1 cellular context compared by ENCODE assay signal in genomic region chr12:6407206-6407954, GRCh38.
TF ChIP-seq lines count a peak whose summit lies in the region.

No MANE protein-coding gene starts in this region.

TF ChIP-seq in HepG2, 621 proteins besides CTCF, POLR2A, EP300 and RAD21:
- TF ChIP-seq ZBTB21 (CRISPR knock-in tag; IDR thresholded peaks at IDR 0.05) (no peak), YEATS2 (CRISPR knock-in tag; IDR thresholded peaks at IDR 0.05; ENCODE audit: borderline replicate concordance) (no peak), MAFF (IDR thresholded peaks at IDR 0.05; ENCODE audit: low read depth, low read length) (peak; percentile 34; the same call in 1 of the 2 replicates), ATF4 (CRISPR knock-in tag; IDR thresholded peaks at IDR 0.05) (no peak), XRCC5 (optimal IDR thresholded peaks at IDR 0.05; ENCODE audit: low read length) (no peak), PAWR (CRISPR knock-in tag; IDR thresholded peaks at IDR 0.05; ENCODE audit: borderline replicate concordance) (no peak), ZNF572 (CRISPR knock-in tag; IDR thresholded peaks at IDR 0.05) (no peak), GATA4 (IDR thresholded peaks at IDR 0.05; ENCODE audit: borderline replicate concordance, low read depth) (no peak), BCL6 (CRISPR knock-in tag; IDR thresholded peaks at IDR 0.05) (peak; percentile 37; the same call in 1 of the 2 replicates), THAP9 (CRISPR knock-in tag; IDR thresholded peaks at IDR 0.05; ENCODE audit: borderline replicate concordance) (no peak), MAFK (conservative IDR thresholded peaks at IDR 0.05 in 1 of 2, IDR thresholded peaks at IDR 0.05 in 1 of 2; ENCODE audit: low read length in 2 of 2) (peak; percentile 28 to 31; a peak in 1 of 4 replicates), SNRNP70 (IDR thresholded peaks at IDR 0.05; ENCODE audit: low read depth, low read length) (no peak), NFE2 (CRISPR knock-in tag; IDR thresholded peaks at IDR 0.05) (no peak), EED (CRISPR knock-in tag; IDR thresholded peaks at IDR 0.05) (no peak), DRAP1 (CRISPR knock-in tag; IDR thresholded peaks at IDR 0.05) (no peak)
- TF ChIP-seq, protein P1, sequence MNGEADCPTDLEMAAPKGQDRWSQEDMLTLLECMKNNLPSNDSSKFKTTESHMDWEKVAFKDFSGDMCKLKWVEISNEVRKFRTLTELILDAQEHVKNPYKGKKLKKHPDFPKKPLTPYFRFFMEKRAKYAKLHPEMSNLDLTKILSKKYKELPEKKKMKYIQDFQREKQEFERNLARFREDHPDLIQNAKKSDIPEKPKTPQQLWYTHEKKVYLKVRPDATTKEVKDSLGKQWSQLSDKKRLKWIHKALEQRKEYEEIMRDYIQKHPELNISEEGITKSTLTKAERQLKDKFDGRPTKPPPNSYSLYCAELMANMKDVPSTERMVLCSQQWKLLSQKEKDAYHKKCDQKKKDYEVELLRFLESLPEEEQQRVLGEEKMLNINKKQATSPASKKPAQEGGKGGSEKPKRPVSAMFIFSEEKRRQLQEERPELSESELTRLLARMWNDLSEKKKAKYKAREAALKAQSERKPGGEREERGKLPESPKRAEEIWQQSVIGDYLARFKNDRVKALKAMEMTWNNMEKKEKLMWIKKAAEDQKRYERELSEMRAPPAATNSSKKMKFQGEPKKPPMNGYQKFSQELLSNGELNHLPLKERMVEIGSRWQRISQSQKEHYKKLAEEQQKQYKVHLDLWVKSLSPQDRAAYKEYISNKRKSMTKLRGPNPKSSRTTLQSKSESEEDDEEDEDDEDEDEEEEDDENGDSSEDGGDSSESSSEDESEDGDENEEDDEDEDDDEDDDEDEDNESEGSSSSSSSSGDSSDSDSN (CRISPR knock-in tag; IDR thresholded peaks at IDR 0.05): no peak
- TF ChIP-seq, protein P2, sequence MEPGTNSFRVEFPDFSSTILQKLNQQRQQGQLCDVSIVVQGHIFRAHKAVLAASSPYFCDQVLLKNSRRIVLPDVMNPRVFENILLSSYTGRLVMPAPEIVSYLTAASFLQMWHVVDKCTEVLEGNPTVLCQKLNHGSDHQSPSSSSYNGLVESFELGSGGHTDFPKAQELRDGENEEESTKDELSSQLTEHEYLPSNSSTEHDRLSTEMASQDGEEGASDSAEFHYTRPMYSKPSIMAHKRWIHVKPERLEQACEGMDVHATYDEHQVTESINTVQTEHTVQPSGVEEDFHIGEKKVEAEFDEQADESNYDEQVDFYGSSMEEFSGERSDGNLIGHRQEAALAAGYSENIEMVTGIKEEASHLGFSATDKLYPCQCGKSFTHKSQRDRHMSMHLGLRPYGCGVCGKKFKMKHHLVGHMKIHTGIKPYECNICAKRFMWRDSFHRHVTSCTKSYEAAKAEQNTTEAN (CRISPR knock-in tag; conservative IDR thresholded peaks at IDR 0.05): no peak
- TF ChIP-seq, protein P3, sequence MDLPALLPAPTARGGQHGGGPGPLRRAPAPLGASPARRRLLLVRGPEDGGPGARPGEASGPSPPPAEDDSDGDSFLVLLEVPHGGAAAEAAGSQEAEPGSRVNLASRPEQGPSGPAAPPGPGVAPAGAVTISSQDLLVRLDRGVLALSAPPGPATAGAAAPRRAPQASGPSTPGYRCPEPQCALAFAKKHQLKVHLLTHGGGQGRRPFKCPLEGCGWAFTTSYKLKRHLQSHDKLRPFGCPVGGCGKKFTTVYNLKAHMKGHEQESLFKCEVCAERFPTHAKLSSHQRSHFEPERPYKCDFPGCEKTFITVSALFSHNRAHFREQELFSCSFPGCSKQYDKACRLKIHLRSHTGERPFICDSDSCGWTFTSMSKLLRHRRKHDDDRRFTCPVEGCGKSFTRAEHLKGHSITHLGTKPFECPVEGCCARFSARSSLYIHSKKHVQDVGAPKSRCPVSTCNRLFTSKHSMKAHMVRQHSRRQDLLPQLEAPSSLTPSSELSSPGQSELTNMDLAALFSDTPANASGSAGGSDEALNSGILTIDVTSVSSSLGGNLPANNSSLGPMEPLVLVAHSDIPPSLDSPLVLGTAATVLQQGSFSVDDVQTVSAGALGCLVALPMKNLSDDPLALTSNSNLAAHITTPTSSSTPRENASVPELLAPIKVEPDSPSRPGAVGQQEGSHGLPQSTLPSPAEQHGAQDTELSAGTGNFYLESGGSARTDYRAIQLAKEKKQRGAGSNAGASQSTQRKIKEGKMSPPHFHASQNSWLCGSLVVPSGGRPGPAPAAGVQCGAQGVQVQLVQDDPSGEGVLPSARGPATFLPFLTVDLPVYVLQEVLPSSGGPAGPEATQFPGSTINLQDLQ (CRISPR knock-in tag; IDR thresholded peaks at IDR 0.05): no peak
TF ChIP-seq in HepG2: peak in this region for 3.
